In the genomic region with DNA sequence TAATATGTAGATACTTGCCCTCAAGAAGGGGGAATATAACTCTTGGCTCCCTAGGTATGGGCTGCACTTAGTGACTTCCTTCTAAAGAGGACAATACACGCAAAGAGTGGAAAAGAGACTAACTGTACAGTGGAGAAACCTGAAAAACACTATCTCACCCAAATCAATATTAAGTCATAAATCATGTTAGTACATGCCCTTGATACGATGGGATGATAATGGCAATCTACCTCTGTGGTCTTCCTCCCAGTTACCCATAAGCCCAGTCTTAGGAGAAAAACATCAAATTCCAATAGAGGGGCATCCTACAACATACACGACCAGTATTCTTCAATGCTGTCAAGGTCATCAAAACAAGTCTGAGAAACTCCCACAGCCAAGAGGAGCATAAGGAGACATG, we compare ENCODE assay signal across 1 cellular context.
TF ChIP-seq lines count a peak whose summit lies in the region.

No MANE protein-coding gene starts in this region.

TF ChIP-seq in endothelial cell of umbilical vein, 7 proteins besides CTCF, POLR2A, EP300 and RAD21:
- TF ChIP-seq POLR2AphosphoS5 (IDR thresholded peaks at IDR 0.05; ENCODE audit: insufficient read depth, low read depth, low read length) = no peak
